In genomic region chr10:45972813-45973169, GRCh38 we compare ENCODE assay signal across 8 cellular contexts. TPM values are rescaled to one million over a fixed set of nuclear protein-coding genes. Genes with fewer than 3 reads are reported as not detected.
DNase-seq lines count a peak whose midpoint lies in the region; ATAC-seq and TF ChIP-seq lines count a peak whose summit lies in the region.
"Not testable (repeated sequence)": the region's sequence is repeated elsewhere in the genome, so short reads cannot be mapped to it uniquely, and the experiment has no call there.

No MANE protein-coding gene starts in this region.

- peak overlapping the region; percentile 66 for H3K27ac ChIP-seq in CD4-positive, CD25-positive, alpha-beta regulatory T cell (ENCODE audit: insufficient read depth, low read length, poor library complexity, severe bottlenecking)
- peak overlapping the region; percentile 63 to 67 for H3K27ac ChIP-seq in ascending aorta

- TF ChIP-seq CTCF in ascending aorta (IDR thresholded peaks at IDR 0.05); fibroblast of villous mesenchyme (IDR thresholded peaks at IDR 0.05; ENCODE audit: insufficient read depth, low read depth, low read length); mucosa of descending colon (IDR thresholded peaks at IDR 0.05): not testable (repeated sequence)

- not testable (repeated sequence) for ATAC-seq in CD4-positive, CD25-positive, alpha-beta regulatory T cell (ENCODE audit: low read depth in 2 of 2)
- peak; percentile 4 for ATAC-seq in GM21529 (IDR thresholded peaks at IDR 0.05; ENCODE audit: unreplicated experiment)
- peak; percentile 8 for ATAC-seq in HG03439 (IDR thresholded peaks at IDR 0.05; ENCODE audit: unreplicated experiment)
- ATAC-seq in mucosa of descending colon = peak; percentile 22
- ATAC-seq in stimulated activated memory B cell treated with anti-CD40 and anti-IgM and Interleukin-4, amounts not matched to agents 10 μg/mL and 1 μg/mL and 100 μg/mL, for 72 hours = peak; percentile 5

- peak in 1 of 3 donors; percentile 13 for DNase-seq in CD4-positive, CD25-positive, alpha-beta regulatory T cell
- DNase-seq in RKO (ENCODE audit: low spot score) (peak; percentile 34), fibroblast of villous mesenchyme (ENCODE audit: low read depth) (peak; percentile 18)
- DNase-seq in ascending aorta (ENCODE audit: low spot score in 2 of 2); mucosa of descending colon: not testable (repeated sequence)

- not testable (repeated sequence) for H3K9me3 ChIP-seq in CD4-positive, CD25-positive, alpha-beta regulatory T cell (ENCODE audit: control insufficient read depth in 2 of 2, low read length in 2 of 2); ascending aorta; mucosa of descending colon

- peaks cover 23% of the 10 kb centered on the region for H3K4me1 ChIP-seq in CD4-positive, CD25-positive, alpha-beta regulatory T cell (ENCODE audit: control insufficient read depth, insufficient read depth, low read length, poor library complexity, severe bottlenecking)
- not testable (repeated sequence) for H3K4me1 ChIP-seq in ascending aorta
- H3K4me1 ChIP-seq in mucosa of descending colon (ENCODE audit: low read depth) = peaks cover 11% of the 10 kb centered on the region

- H3K27ac Mint-ChIP-seq in CD4-positive, CD25-positive, alpha-beta regulatory T cell = peak overlapping the region; percentile 90 to 98 (median 97)
- peak overlapping the region; percentile 89 for H3K27ac Mint-ChIP-seq in stimulated activated memory B cell treated with anti-CD40 and anti-IgM and Interleukin-4, amounts not matched to agents 10 μg/mL and 1 μg/mL and 100 μg/mL, for 72 hours

- peaks cover 13 to 56% (median 37%) of the 10 kb centered on the region in 4 donors for H3K4me1 Mint-ChIP-seq in CD4-positive, CD25-positive, alpha-beta regulatory T cell
- H3K4me1 Mint-ChIP-seq in stimulated activated memory B cell treated with anti-CD40 and anti-IgM and Interleukin-4, amounts not matched to agents 10 μg/mL and 1 μg/mL and 100 μg/mL, for 72 hours = peaks cover 42% of the 10 kb centered on the region

- H3K9me3 Mint-ChIP-seq in CD4-positive, CD25-positive, alpha-beta regulatory T cell; stimulated activated memory B cell treated with anti-CD40 and anti-IgM and Interleukin-4, amounts not matched to agents 10 μg/mL and 1 μg/mL and 100 μg/mL, for 72 hours: not testable (repeated sequence)

- not testable (repeated sequence) for H3K27me3 Mint-ChIP-seq in CD4-positive, CD25-positive, alpha-beta regulatory T cell; stimulated activated memory B cell treated with anti-CD40 and anti-IgM and Interleukin-4, amounts not matched to agents 10 μg/mL and 1 μg/mL and 100 μg/mL, for 72 hours

- H3K4me3 ChIP-seq in CD4-positive, CD25-positive, alpha-beta regulatory T cell (ENCODE audit: low read depth, low read length) = peak overlapping the region; percentile 93
- H3K4me3 ChIP-seq in ascending aorta (peak overlapping the region; percentile 83 to 87), fibroblast of villous mesenchyme (ENCODE audit: low read depth, low read length) (peak overlapping the region; percentile 78), mucosa of descending colon (peak overlapping the region; percentile 63)

- not testable (repeated sequence) for H3K27me3 ChIP-seq in CD4-positive, CD25-positive, alpha-beta regulatory T cell (ENCODE audit: control insufficient read depth, insufficient read depth, low read length); ascending aorta

- not testable (repeated sequence) for H3K36me3 ChIP-seq in CD4-positive, CD25-positive, alpha-beta regulatory T cell (ENCODE audit: control insufficient read depth, insufficient read depth, low read length); ascending aorta; mucosa of descending colon (ENCODE audit: low read depth)

- intact Hi-C loops in ascending aorta (cut with DNase I) = loop anchor here (10.0 kb wide), 1 partner anchor 52 kb away; no protein-coding TSS in a partner anchor
- intact Hi-C loops in mucosa of descending colon (cut with DNase I, micrococcal nuclease) = not testable (repeated sequence)

- H3K4me3 Mint-ChIP-seq in CD4-positive, CD25-positive, alpha-beta regulatory T cell = peak overlapping the region; percentile 95 to 100 (median 98)
- H3K4me3 Mint-ChIP-seq in stimulated activated memory B cell treated with anti-CD40 and anti-IgM and Interleukin-4, amounts not matched to agents 10 μg/mL and 1 μg/mL and 100 μg/mL, for 72 hours = peak overlapping the region; percentile 97

- H3K36me3 Mint-ChIP-seq in CD4-positive, CD25-positive, alpha-beta regulatory T cell; stimulated activated memory B cell treated with anti-CD40 and anti-IgM and Interleukin-4, amounts not matched to agents 10 μg/mL and 1 μg/mL and 100 μg/mL, for 72 hours: not testable (repeated sequence)

RNA-seq across cellular contexts. Expression of gene TIMM23, which starts 0.5 kb away (rescaled TPM):
- total RNA-seq in CD4-positive, CD25-positive, alpha-beta regulatory T cell = 32.1 TPM
- 10 to 100 TPM; 73.9 to 90.1 (median 76.0) TPM for polyA plus RNA-seq in CD4-positive, CD25-positive, alpha-beta regulatory T cell
- total RNA-seq in ascending aorta = 19.3 TPM
- 62.2 and 79.5 TPM in 2 replicates for total RNA-seq in fibroblast of villous mesenchyme
- 10 to 100 TPM; 39.5 to 47.9 (median 47.6) TPM for total RNA-seq in mucosa of descending colon

RNA-seq across cellular contexts. Expression of gene NCOA4, which starts 57.6 kb away (rescaled TPM):
- 69.1 TPM for total RNA-seq in CD4-positive, CD25-positive, alpha-beta regulatory T cell
- polyA plus RNA-seq in CD4-positive, CD25-positive, alpha-beta regulatory T cell = 100 to 1,000 TPM; 163 to 202 (median 181) TPM
- total RNA-seq in ascending aorta (53.9 TPM), fibroblast of villous mesenchyme (163 and 256 TPM in 2 replicates), mucosa of descending colon (100 to 1,000 TPM; 183 to 206 (median 193) TPM)
